ENCODE assay signal across 8 cellular contexts in genomic region chr10:102055647-102056419, GRCh38. TPM values are rescaled to one million over a fixed set of nuclear protein-coding genes. Genes with fewer than 3 reads are reported as not detected.
A peak's percentile ranks its signal among the peaks of the same experiment; 100 is the strongest.
DNase-seq lines count a peak whose midpoint lies in the region; TF ChIP-seq lines count a peak whose summit lies in the region.

A gene with protein sequence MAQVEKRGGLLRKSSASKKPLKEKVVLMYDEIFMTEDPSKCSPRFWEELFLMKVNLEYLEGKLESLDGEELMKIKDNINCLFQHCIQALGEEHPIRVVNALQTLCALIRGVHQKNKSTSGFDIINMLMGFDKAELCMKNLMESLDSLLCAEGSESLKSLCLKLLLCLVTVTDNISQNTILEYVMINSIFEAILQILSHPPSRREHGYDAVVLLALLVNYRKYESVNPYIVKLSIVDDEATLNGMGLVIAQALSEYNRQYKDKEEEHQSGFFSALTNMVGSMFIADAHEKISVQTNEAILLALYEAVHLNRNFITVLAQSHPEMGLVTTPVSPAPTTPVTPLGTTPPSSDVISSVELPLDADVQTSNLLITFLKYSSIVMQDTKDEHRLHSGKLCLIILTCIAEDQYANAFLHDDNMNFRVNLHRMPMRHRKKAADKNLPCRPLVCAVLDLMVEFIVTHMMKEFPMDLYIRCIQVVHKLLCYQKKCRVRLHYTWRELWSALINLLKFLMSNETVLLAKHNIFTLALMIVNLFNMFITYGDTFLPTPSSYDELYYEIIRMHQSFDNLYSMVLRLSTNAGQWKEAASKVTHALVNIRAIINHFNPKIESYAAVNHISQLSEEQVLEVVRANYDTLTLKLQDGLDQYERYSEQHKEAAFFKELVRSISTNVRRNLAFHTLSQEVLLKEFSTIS (minus strand): TSS chr10:102056173. CDS start chr10:102040114, 16,059 bp downstream.

- H3K27me3 ChIP-seq in SK-N-SH (ENCODE audit: insufficient read depth) = no peaks in the 10 kb centered on the region

- TF ChIP-seq CTCF in SK-N-SH (IDR thresholded peaks at IDR 0.05) = no peak

- WGBS in SK-N-SH (ENCODE audit: low lambda C conversion rate) = 3% methylated on average over 15 of the region's 79 CpGs

- H3K9me2 ChIP-seq in SK-N-SH = no peaks in the 10 kb centered on the region

- TF ChIP-seq EP300 in SK-N-SH (IDR thresholded peaks at IDR 0.05; ENCODE audit: borderline replicate concordance in 1 of 2, low read depth in 1 of 2, low read length in 1 of 2) = no peak

- no peaks in the 10 kb centered on the region for H3K9me3 ChIP-seq in SK-N-SH

- H3K36me3 ChIP-seq in SK-N-SH (replicated peaks in 1 of 2; ENCODE audit: control insufficient read depth in 1 of 2, insufficient read depth in 2 of 2, low read length in 1 of 2) = no peaks in the 10 kb centered on the region

- H3K4me1 ChIP-seq in SK-N-SH (ENCODE audit: control insufficient read depth in 1 of 2, insufficient read depth in 2 of 2, low read depth in 1 of 2, low read length in 1 of 2) = peaks cover 3 to 8% of the 10 kb centered on the region in 2 experiments; a peak in 2 of 4 replicates

- POLR2A ChIA-PET in HEK293T (lab: Yijun Ruan, JAX) (interaction anchor here (0.6 to 1.7 kb wide), 7 partner anchors 10 to 59 kb away, joined by 3 to 6 read pairs (median 5); partner anchors contain the start of gene HPS6), SK-N-SH (lab: Yijun Ruan, JAX) (interaction anchor here (0.6 to 1.4 kb wide), 3 partner anchors 46 to 76 kb away, joined by 3 to 4 read pairs (median 4); no protein-coding TSS in a partner anchor)

- H3K4me2 ChIP-seq in SK-N-SH = peak within 1 kb of the TSS; percentile 86

- peaks cover 51% of the 10 kb centered on the region for H3K79me2 ChIP-seq in SK-N-SH (ENCODE audit: insufficient read depth)

- peak within 1 kb of the TSS; percentile 78 to 91 for H3K4me3 ChIP-seq in SK-N-SH (ENCODE audit: low read depth in 2 of 2, low read length in 1 of 2)

- CTCF ChIA-PET in HEK293T (lab: Yijun Ruan, JAX) (interaction anchor here (0.6 to 3.1 kb wide), 4 partner anchors 11 to 215 kb away, joined by 3 to 10 read pairs (median 4); no protein-coding TSS in a partner anchor), SK-N-SH (lab: Yijun Ruan, JAX) (interaction anchor here (0.8 to 1.6 kb wide), 4 partner anchors 10 to 215 kb away, joined by 3 to 5 read pairs (median 4); partner anchors contain the start of gene HPS6)

- peaks cover 17% of the 10 kb centered on the region for H3F3A ChIP-seq in SK-N-SH (replicated peaks; ENCODE audit: insufficient read depth)

- peak within 1 kb of the TSS; percentile 95 for H2AFZ ChIP-seq in SK-N-SH (ENCODE audit: low read depth)

- DNase-seq in GM03348 (ENCODE audit: low spot score) (peak; percentile 98), HEK293T (ENCODE audit: extremely low spot score) (peak; percentile 98), NAMALWA (ENCODE audit: low spot score) (peak; percentile 98), SK-N-SH (peak; percentile 99), glomerular endothelial cell (ENCODE audit: extremely low read depth, low read depth, low spot score) (peak; percentile 89), occipital lobe (lab: John Stamatoyannopoulos, UW) (peak; percentile 95)
- peak; percentile 90 for DNase-seq in activated naive CD4-positive, alpha-beta T cell treated with anti-CD3 and anti-CD28 coated beads, Interleukin-2, amount 50 U/mL, for 16 hours

- no peak for TF ChIP-seq RAD21 in SK-N-SH (IDR thresholded peaks at IDR 0.05; ENCODE audit: low read length)

- H3K27ac ChIP-seq in SK-N-SH (ENCODE audit: low read depth in 2 of 2, low read length in 1 of 2) (peak within 1 kb of the TSS; percentile 74 to 78), temporal lobe (ENCODE audit: low read depth, low read length) (peak within 1 kb of the TSS; percentile 87)

- H4K20me1 ChIP-seq in SK-N-SH (ENCODE audit: insufficient read depth) = 0 out of 2 replicates have a peak, but pooled peaks cover 9% of the 10 kb centered on the region

- H3K9ac ChIP-seq in SK-N-SH = peak within 1 kb of the TSS; percentile 78

TF ChIP-seq in HEK293T, 16 proteins besides CTCF, POLR2A, EP300 and RAD21:
- no peak for TF ChIP-seq L3MBTL2 (conservative IDR thresholded peaks at IDR 0.05)
- no peak for TF ChIP-seq CTBP1 (IDR thresholded peaks at IDR 0.05; ENCODE audit: borderline replicate concordance)
- no peak for TF ChIP-seq FOXK2 (IDR thresholded peaks at IDR 0.05)
- TF ChIP-seq TARDBP (IDR thresholded peaks at IDR 0.05) = 0 out of 2 replicates have a peak, but pooled peaks have one; percentile 37
- TF ChIP-seq FOXM1 (IDR thresholded peaks at IDR 0.05; ENCODE audit: borderline replicate concordance) = peak; percentile 80; the same call in 1 of the 2 replicates
- TF ChIP-seq HDGF (IDR thresholded peaks at IDR 0.05; ENCODE audit: borderline replicate concordance) = no peak
- no peak for TF ChIP-seq ZNF384 (IDR thresholded peaks at IDR 0.05)

TF ChIP-seq in SK-N-SH, 30 proteins besides CTCF, POLR2A, EP300 and RAD21 (continues in another document):
- TF ChIP-seq FOXJ3 (CRISPR knock-in tag; IDR thresholded peaks at IDR 0.05) (peak; percentile 51; the same call in 1 of the 2 replicates), EZH2phosphoT487 (IDR thresholded peaks at IDR 0.05; ENCODE audit: borderline replicate concordance, low read depth) (no peak), MXI1 (IDR thresholded peaks at IDR 0.05; ENCODE audit: low read depth, low read length) (peak; percentile 60), TAF1 (IDR thresholded peaks at IDR 0.05; ENCODE audit: borderline replicate concordance, low read depth, low read length) (peak; percentile 70; the same call in 1 of the 2 replicates), GATA2 (CRISPR knock-in tag; IDR thresholded peaks at IDR 0.05) (no peak), NFIC (IDR thresholded peaks at IDR 0.05; ENCODE audit: borderline replicate concordance) (no peak), FOXM1 (IDR thresholded peaks at IDR 0.05; ENCODE audit: low read depth) (no peak), RCOR1 (IDR thresholded peaks at IDR 0.05; ENCODE audit: low read length) (peak; percentile 39; the same call in 1 of the 2 replicates), POLR2AphosphoS5 (IDR thresholded peaks at IDR 0.05; ENCODE audit: low read depth, low read length) (peak; percentile 39), USF1 (IDR thresholded peaks at IDR 0.05; ENCODE audit: borderline replicate concordance, low read depth) (no peak), JUND (IDR thresholded peaks at IDR 0.05) (no peak), CHD2 (IDR thresholded peaks at IDR 0.05; ENCODE audit: low read length, partially characterized antibody) (peak; percentile 97), TCF12 (IDR thresholded peaks at IDR 0.05) (peak; percentile 13; the same call in 1 of the 2 replicates), YY1 (IDR thresholded peaks at IDR 0.05; ENCODE audit: low read depth) (peak; percentile 86), FOSL2 (IDR thresholded peaks at IDR 0.05; ENCODE audit: borderline replicate concordance, low read depth) (no peak), ELF1 (IDR thresholded peaks at IDR 0.05) (peak; percentile 88), MEF2A (IDR thresholded peaks at IDR 0.05; ENCODE audit: borderline replicate concordance, low read depth) (no peak), SMC3 (IDR thresholded peaks at IDR 0.05; ENCODE audit: low read depth, low read length) (no peak), RFX5 (IDR thresholded peaks at IDR 0.05; ENCODE audit: low read length) (no peak), TEAD4 (IDR thresholded peaks at IDR 0.05; ENCODE audit: borderline replicate concordance, insufficient read depth) (no peak)
- TF ChIP-seq, protein P1, sequence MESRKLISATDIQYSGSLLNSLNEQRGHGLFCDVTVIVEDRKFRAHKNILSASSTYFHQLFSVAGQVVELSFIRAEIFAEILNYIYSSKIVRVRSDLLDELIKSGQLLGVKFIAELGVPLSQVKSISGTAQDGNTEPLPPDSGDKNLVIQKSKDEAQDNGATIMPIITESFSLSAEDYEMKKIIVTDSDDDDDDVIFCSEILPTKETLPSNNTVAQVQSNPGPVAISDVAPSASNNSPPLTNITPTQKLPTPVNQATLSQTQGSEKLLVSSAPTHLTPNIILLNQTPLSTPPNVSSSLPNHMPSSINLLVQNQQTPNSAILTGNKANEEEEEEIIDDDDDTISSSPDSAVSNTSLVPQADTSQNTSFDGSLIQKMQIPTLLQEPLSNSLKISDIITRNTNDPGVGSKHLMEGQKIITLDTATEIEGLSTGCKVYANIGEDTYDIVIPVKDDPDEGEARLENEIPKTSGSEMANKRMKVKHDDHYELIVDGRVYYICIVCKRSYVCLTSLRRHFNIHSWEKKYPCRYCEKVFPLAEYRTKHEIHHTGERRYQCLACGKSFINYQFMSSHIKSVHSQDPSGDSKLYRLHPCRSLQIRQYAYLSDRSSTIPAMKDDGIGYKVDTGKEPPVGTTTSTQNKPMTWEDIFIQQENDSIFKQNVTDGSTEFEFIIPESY (IDR thresholded peaks at IDR 0.05; ENCODE audit: borderline replicate concordance, low read depth) = peak; percentile 93
- TF ChIP-seq, protein P2, sequence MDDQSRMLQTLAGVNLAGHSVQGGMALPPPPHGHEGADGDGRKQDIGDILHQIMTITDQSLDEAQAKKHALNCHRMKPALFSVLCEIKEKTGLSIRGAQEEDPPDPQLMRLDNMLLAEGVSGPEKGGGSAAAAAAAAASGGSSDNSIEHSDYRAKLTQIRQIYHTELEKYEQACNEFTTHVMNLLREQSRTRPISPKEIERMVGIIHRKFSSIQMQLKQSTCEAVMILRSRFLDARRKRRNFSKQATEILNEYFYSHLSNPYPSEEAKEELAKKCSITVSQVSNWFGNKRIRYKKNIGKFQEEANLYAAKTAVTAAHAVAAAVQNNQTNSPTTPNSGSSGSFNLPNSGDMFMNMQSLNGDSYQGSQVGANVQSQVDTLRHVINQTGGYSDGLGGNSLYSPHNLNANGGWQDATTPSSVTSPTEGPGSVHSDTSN (IDR thresholded peaks at IDR 0.05) = no peak; the same call in 1 of the 2 replicates
- TF ChIP-seq, protein P3, sequence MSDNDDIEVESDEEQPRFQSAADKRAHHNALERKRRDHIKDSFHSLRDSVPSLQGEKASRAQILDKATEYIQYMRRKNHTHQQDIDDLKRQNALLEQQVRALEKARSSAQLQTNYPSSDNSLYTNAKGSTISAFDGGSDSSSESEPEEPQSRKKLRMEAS (IDR thresholded peaks at IDR 0.05; ENCODE audit: low read depth) = peak; percentile 54; the same call in 1 of the 2 replicates

RNA-seq across cellular contexts. Expression of the gene that starts here (rescaled TPM):
- polyA plus RNA-seq in SK-N-SH (2012; rRNA removed) = 12.1 and 16.8 TPM in 2 replicates
- 10.5 and 12.7 TPM in 2 replicates for polyA plus RNA-seq in SK-N-SH (2012; cell fraction: cytosol; rRNA removed)
- polyA plus RNA-seq in SK-N-SH (2012; cell fraction: nucleus; rRNA removed) = 17.2 and 23.7 TPM in 2 replicates
- total RNA-seq in glomerular endothelial cell = 10.3 and 11.6 TPM in 2 replicates
- total RNA-seq in occipital lobe = 25.1 TPM
- total RNA-seq in temporal lobe = 17.0 TPM

Comparison
In these comparisons a context has a peak if more than half of its experiments do, and no peak if none do; other contexts are left out.
1. Peak in every context shown above with its lines: DNase-seq, H3K4me3 ChIP-seq and H3K27ac ChIP-seq.